ENCODE assay signal across 8 cellular contexts in genomic region chr4:113781439-113782040, GRCh38. TPM values are rescaled to one million over a fixed set of nuclear protein-coding genes. Genes with fewer than 3 reads are reported as not detected.
A peak's percentile ranks its signal among the peaks of the same experiment; 100 is the strongest.
DNase-seq lines count a peak whose midpoint lies in the region; ATAC-seq and TF ChIP-seq lines count a peak whose summit lies in the region.

No MANE protein-coding gene starts in this region.

- peaks cover 0 to 12% (median 0%) of the 10 kb centered on the region in 4 donors for H3K4me1 ChIP-seq in right lobe of liver
- no peaks in the 10 kb centered on the region for H3K4me1 ChIP-seq in aorta (ENCODE audit: control insufficient read depth in 1 of 2, insufficient read depth in 2 of 2, low read length in 2 of 2)

- H3K27ac ChIP-seq in right lobe of liver (no peak overlapping the region), aorta (ENCODE audit: low read depth in 1 of 2, low read length in 2 of 2) (no peak overlapping the region)

- H3K27me3 ChIP-seq in right lobe of liver (no peaks in the 10 kb centered on the region), aorta (ENCODE audit: control insufficient read depth in 1 of 2, insufficient read depth in 2 of 2, low read length in 1 of 2) (no peaks in the 10 kb centered on the region)

- ATAC-seq in right lobe of liver (peak; percentile 46 to 61 (median 50)), GM18861 (IDR thresholded peaks at IDR 0.05; ENCODE audit: unreplicated experiment) (no peak), aorta (ENCODE audit: low FRiP score) (no peak)

- in situ Hi-C loops in astrocyte of the spinal cord (cut with HindIII; ENCODE audit: low sequenced_read_pairs), result no loop called here

- TF ChIP-seq CTCF in LNCaP clone FGC (IDR thresholded peaks at IDR 0.05; ENCODE audit: control insufficient read depth, extremely low read depth, insufficient read depth) (peak; percentile 45; the same call in 1 of the 2 replicates), astrocyte of the spinal cord (IDR thresholded peaks at IDR 0.05; ENCODE audit: low read depth, low read length) (peak; percentile 63), right lobe of liver (IDR thresholded peaks at IDR 0.05) (peak; percentile 61 to 79 (median 72))

- H3K4me3 ChIP-seq in LNCaP clone FGC (ENCODE audit: low read depth, low read length) (no peak overlapping the region), astrocyte of the spinal cord (ENCODE audit: low read depth, low read length) (no peak overlapping the region), right lobe of liver (no peak overlapping the region), aorta (ENCODE audit: low read length in 2 of 2) (no peak overlapping the region)

- TF ChIP-seq POLR2A in right lobe of liver (IDR thresholded peaks at IDR 0.05), result no peak

- 0% methylated on average over 2 of the region's 2 CpGs for WGBS in right lobe of liver (ENCODE audit: insufficient coverage, low coverage, low lambda C conversion rate, missing lambda C conversion rate)
- 11 to 14% methylated on average over 2 of the region's 2 CpGs for WGBS in aorta, 2 donors

- H3K36me3 ChIP-seq in right lobe of liver (no peaks in the 10 kb centered on the region), aorta (ENCODE audit: control insufficient read depth in 1 of 2, insufficient read depth in 2 of 2, low read length in 1 of 2) (no peaks in the 10 kb centered on the region)

- intact Hi-C loops in right lobe of liver (cut with DNase I) (no loop called here), aorta (cut with DNase I) (loop anchor here in 1 of 2 donors (5.0 kb wide), 1 partner anchor 601 kb away; no protein-coding TSS in a partner anchor)

- DNase-seq in NCI-H2081 (lab: John Stamatoyannopoulos, UW) (peak; percentile 3 to 26), NCI-H2081 treated with DMSO at 0.1 percent for 48 hours (lab: John Stamatoyannopoulos, UW) (no peak), LNCaP clone FGC (ENCODE audit: low read depth) (no peak), astrocyte of the spinal cord (ENCODE audit: low read depth, low spot score) (peak; percentile 63), right lobe of liver (no peak), cortex of kidney (lab: John Stamatoyannopoulos, UW) (no peak), aorta (no peak)

- no peaks in the 10 kb centered on the region for H3K9me3 ChIP-seq in right lobe of liver
- no peaks in the 10 kb centered on the region for H3K9me3 ChIP-seq in aorta (ENCODE audit: control insufficient read depth, low read length)

RNA-seq across cellular contexts. Expression of gene CAMK2D, which starts 20.0 kb away (rescaled TPM):
- total RNA-seq in right lobe of liver, result 10 to 100 TPM; 17.0 to 30.6 (median 22.6) TPM
- total RNA-seq in aorta, result 10 to 100 TPM; 52.3 to 71.8 TPM
- polyA plus RNA-seq in aorta, result 10 to 100 TPM; 18.7 to 23.1 TPM

Comparison
In these comparisons a context has a peak if more than half of its experiments do, and no peak if none do; other contexts are left out.
1. DNase-seq: peak in NCI-H2081 (2 of 2) and astrocyte of the spinal cord (single experiment); none in NCI-H2081 treated with DMSO at 0.1 percent for 48 hours (single experiment), LNCaP clone FGC (single experiment), right lobe of liver (0 of 3), cortex of kidney (single experiment) and aorta (0 of 2).
2. ATAC-seq: peak in right lobe of liver (4 of 4); none in GM18861 (single experiment) and aorta (single experiment).
3. Peak in every context shown above with its lines, with median percentiles within 50 percentile points of each other: CTCF ChIP-seq.